Comparison of ENCODE assay signal across 22 cellular contexts in genomic region chrX:41514179-41514578, GRCh38.
DNase-seq lines count a peak whose midpoint lies in the region; ATAC-seq and TF ChIP-seq lines count a peak whose summit lies in the region.
"Had no signal": no experiment of that assay in that cellular context is flagged by ENCODE, and none has a peak within 500 bp of the region (broad histone marks: within the 10 kb centered on the region; RNA-seq: fewer than 3 reads in every experiment).

No MANE protein-coding gene starts in this region.

- H3K9me2 ChIP-seq in OCI-LY7 (ENCODE audit: insufficient read depth, low read length) = no peaks in the 10 kb centered on the region

- 0 out of 2 replicates have a peak overlapping the region, but pooled peaks have one; percentile 26 for H3K4me2 ChIP-seq in OCI-LY7 (ENCODE audit: low read length)
- no peak overlapping the region for H3K4me2 ChIP-seq in parathyroid adenoma (ENCODE audit: low read length)
- H3K4me2 ChIP-seq: PC-9 had no signal

- no peaks in the 10 kb centered on the region for H3K9me3 Mint-ChIP-seq in T-helper 1 cell treated with Interleukin-12 subunit alpha and Interleukin-12 subunit beta and Interleukin-4 antibody, amounts not matched to agents 30 μg/mL and 1 μg/mL, for 36 hours
- H3K9me3 Mint-ChIP-seq in activated naive CD8-positive, alpha-beta T cell treated with anti-CD3 and anti-CD28 coated beads, Interleukin-2, amount 50 U/mL, for 24 hours = no peaks in the 10 kb centered on the region
- H3K9me3 Mint-ChIP-seq: CD8-positive, alpha-beta memory T cell had no signal

- no peaks in the 10 kb centered on the region for H3K27me3 ChIP-seq in parathyroid adenoma (ENCODE audit: control insufficient read depth, insufficient read depth, low read length)

- H3K36me3 ChIP-seq in OCI-LY7 (ENCODE audit: insufficient read depth, low read length) (no peaks in the 10 kb centered on the region), parathyroid adenoma (ENCODE audit: control insufficient read depth, insufficient read depth, low read length) (no peaks in the 10 kb centered on the region)

- BruUV-seq in OCI-LY7 (replicated peaks; lab: Mats Ljungman, UMichigan) = no TSS peak

- peaks cover 10% of the 10 kb centered on the region for H3K36me3 Mint-ChIP-seq in T-helper 1 cell treated with Interleukin-12 subunit alpha and Interleukin-12 subunit beta and Interleukin-4 antibody, amounts not matched to agents 30 μg/mL and 1 μg/mL, for 36 hours (ENCODE audit: low read depth)
- H3K36me3 Mint-ChIP-seq in activated naive CD8-positive, alpha-beta T cell treated with anti-CD3 and anti-CD28 coated beads, Interleukin-2, amount 50 U/mL, for 24 hours (ENCODE audit: low read depth) = no peaks in the 10 kb centered on the region

- TF ChIP-seq CTCF in OCI-LY7 (conservative IDR thresholded peaks at IDR 0.05; ENCODE audit: low read length) (no peak), parathyroid adenoma (IDR thresholded peaks at IDR 0.05) (no peak)

- no peak for ATAC-seq in activated naive CD8-positive, alpha-beta T cell treated with anti-CD3 and anti-CD28 coated beads, Interleukin-2, amount 50 U/mL, for 24 hours
- no peak for ATAC-seq in GM21619 (IDR thresholded peaks at IDR 0.05; ENCODE audit: unreplicated experiment)

- DNase-seq in T-helper 1 cell = no peak
- no peak for DNase-seq in OCI-LY7 (ENCODE audit: low spot score)
- DNase-seq in activated naive CD8-positive, alpha-beta T cell treated with anti-CD3 and anti-CD28 coated beads, Interleukin-2, amount 50 U/mL, for 24 hours = peak; percentile 15
- no peak for DNase-seq in HK-2 (ENCODE audit: unreplicated experiment)
- DNase-seq in NCI-H1092 treated with DMSO at 0.1 percent for 48 hours (lab: John Stamatoyannopoulos, UW) = no peak
- DNase-seq: AML-193; Calu3; CD8-positive, alpha-beta memory T cell; DMS153; Kasumi-1; NCI-H1417 treated with DMSO at 0.1 percent for 48 hours; NCI-H187; NCI-H446; NCI-H526; PC-9; RPMI8226; SHP77 had no signal

- H3K27me3 Mint-ChIP-seq in T-helper 1 cell treated with Interleukin-12 subunit alpha and Interleukin-12 subunit beta and Interleukin-4 antibody, amounts not matched to agents 30 μg/mL and 1 μg/mL, for 36 hours (ENCODE audit: low read depth) = no peaks in the 10 kb centered on the region
- no peaks in the 10 kb centered on the region for H3K27me3 Mint-ChIP-seq in activated naive CD8-positive, alpha-beta T cell treated with anti-CD3 and anti-CD28 coated beads, Interleukin-2, amount 50 U/mL, for 24 hours

- intact Hi-C loops in OCI-LY7 (cut with micrococcal nuclease; ENCODE audit: unreplicated experiment) = no loop called here

- H3K79me2 ChIP-seq in OCI-LY7 (ENCODE audit: insufficient read depth, low read depth, low read length) (no peaks in the 10 kb centered on the region), parathyroid adenoma (no peaks in the 10 kb centered on the region)

- peaks cover 43% of the 10 kb centered on the region for H3K4me1 Mint-ChIP-seq in T-helper 1 cell treated with Interleukin-12 subunit alpha and Interleukin-12 subunit beta and Interleukin-4 antibody, amounts not matched to agents 30 μg/mL and 1 μg/mL, for 36 hours (ENCODE audit: low read depth)
- H3K4me1 Mint-ChIP-seq in activated naive CD8-positive, alpha-beta T cell treated with anti-CD3 and anti-CD28 coated beads, Interleukin-2, amount 50 U/mL, for 24 hours = peaks cover 52% of the 10 kb centered on the region

- peaks cover 33% of the 10 kb centered on the region for H3K4me1 ChIP-seq in OCI-LY7 (ENCODE audit: insufficient read depth, low read length, poor library complexity, severe bottlenecking)
- H3K4me1 ChIP-seq in parathyroid adenoma = no peaks in the 10 kb centered on the region

- no peak overlapping the region for H3K27ac ChIP-seq in OCI-LY7 (ENCODE audit: low read depth, low read length, poor library complexity, severe bottlenecking)
- no peak overlapping the region for H3K27ac ChIP-seq in parathyroid adenoma
- H3K27ac ChIP-seq: 22Rv1, C4-2B, PC-9 had no signal

- POLR2A ChIA-PET in OCI-LY7 (lab: Charles Lee) = no interaction called here

- H3K4me3 ChIP-seq in OCI-LY7 (ENCODE audit: low read depth, low read length, poor library complexity, severe bottlenecking) (no peak overlapping the region), parathyroid adenoma (ENCODE audit: low read depth, low read length) (no peak overlapping the region)
- H3K4me3 ChIP-seq: PC-9 had no signal

- H3K27ac Mint-ChIP-seq in T-helper 1 cell treated with Interleukin-12 subunit alpha and Interleukin-12 subunit beta and Interleukin-4 antibody, amounts not matched to agents 30 μg/mL and 1 μg/mL, for 36 hours = peak overlapping the region; percentile 2
- H3K27ac Mint-ChIP-seq in activated naive CD8-positive, alpha-beta T cell treated with anti-CD3 and anti-CD28 coated beads, Interleukin-2, amount 50 U/mL, for 24 hours = peak overlapping the region; percentile 69

- CTCF ChIA-PET in OCI-LY7 (lab: Charles Lee; ENCODE audit: unreplicated experiment) = no interaction called here

- H2AFZ ChIP-seq in OCI-LY7 (ENCODE audit: low read length) = peak overlapping the region; percentile 23; the same call in 1 of the 2 replicates
- H2AFZ ChIP-seq in parathyroid adenoma = peak overlapping the region; percentile 38
- H2AFZ ChIP-seq: PC-9 had no signal

- no peaks in the 10 kb centered on the region for H4K20me1 ChIP-seq in OCI-LY7 (ENCODE audit: insufficient read depth, low read length)

- no peaks in the 10 kb centered on the region for H3K9me3 ChIP-seq in OCI-LY7 (ENCODE audit: low read length)
- H3K9me3 ChIP-seq in parathyroid adenoma (ENCODE audit: control insufficient read depth, low read length) = no peaks in the 10 kb centered on the region

- H3K4me3 Mint-ChIP-seq in T-helper 1 cell treated with Interleukin-12 subunit alpha and Interleukin-12 subunit beta and Interleukin-4 antibody, amounts not matched to agents 30 μg/mL and 1 μg/mL, for 36 hours = no peak overlapping the region
- H3K4me3 Mint-ChIP-seq in activated naive CD8-positive, alpha-beta T cell treated with anti-CD3 and anti-CD28 coated beads, Interleukin-2, amount 50 U/mL, for 24 hours = no peak overlapping the region
- H3K4me3 Mint-ChIP-seq: CD8-positive, alpha-beta memory T cell had no signal

- H3K9ac ChIP-seq in parathyroid adenoma = no peak overlapping the region
